ENCODE assay signal across 9 cellular contexts in genomic region chr1:44485229-44485932, GRCh38.
DNase-seq lines count a peak whose midpoint lies in the region; ATAC-seq and TF ChIP-seq lines count a peak whose summit lies in the region.
"Had no signal": no experiment of that assay in that cellular context is flagged by ENCODE, and none has a peak within 500 bp of the region (broad histone marks: within the 10 kb centered on the region; RNA-seq: fewer than 3 reads in every experiment).

No MANE protein-coding gene starts in this region.

- TF ChIP-seq CTCF in activated CD8-positive, alpha-beta T cell treated with anti-CD3 and anti-CD28 coated beads for 36 hours (IDR thresholded peaks at IDR 0.05), result no peak
- TF ChIP-seq CTCF in heart left ventricle (IDR thresholded peaks at IDR 0.05), result no peak
- no peak for TF ChIP-seq CTCF in tibial artery (IDR thresholded peaks at IDR 0.05)

- H3K4me1 ChIP-seq in heart left ventricle (peaks cover 7 to 32% (median 21%) of the 10 kb centered on the region in 12 donors), tibial artery (peaks cover 0 to 33% (median 19%) of the 10 kb centered on the region in 4 donors)

- 38 to 42% (median 41%) methylated on average over 13 of the region's 13 CpGs for WGBS in heart left ventricle, 4 donors

- H3K9me3 ChIP-seq in heart left ventricle (no peaks in the 10 kb centered on the region), tibial artery (no peaks in the 10 kb centered on the region)

- TF ChIP-seq POLR2A in heart left ventricle (IDR thresholded peaks at IDR 0.05), result no peak

- ATAC-seq in activated CD8-positive, alpha-beta T cell treated with anti-CD3 and anti-CD28 coated beads for 36 hours, result no peak
- no peak for ATAC-seq in activated CD8-positive, alpha-beta T cell treated with anti-CD3 and anti-CD28 coated beads, Interleukin-2, amount 10 ng/mL, durations not matched to agents 7 days and 5 days
- peak; percentile 54 to 90 (median 80) for ATAC-seq in heart left ventricle

- no peaks in the 10 kb centered on the region for H3K9me3 Mint-ChIP-seq in activated CD8-positive, alpha-beta T cell treated with anti-CD3 and anti-CD28 coated beads for 36 hours
- H3K9me3 Mint-ChIP-seq in activated CD8-positive, alpha-beta T cell treated with anti-CD3 and anti-CD28 coated beads, Interleukin-2, amount 10 ng/mL, durations not matched to agents 7 days and 5 days (ENCODE audit: insufficient read depth), result no peaks in the 10 kb centered on the region

- no peaks in the 10 kb centered on the region for H3K4me1 Mint-ChIP-seq in activated CD8-positive, alpha-beta T cell treated with anti-CD3 and anti-CD28 coated beads for 36 hours (ENCODE audit: low read depth)
- no peaks in the 10 kb centered on the region for H3K4me1 Mint-ChIP-seq in activated CD8-positive, alpha-beta T cell treated with anti-CD3 and anti-CD28 coated beads, Interleukin-2, amount 10 ng/mL, durations not matched to agents 7 days and 5 days (ENCODE audit: low read depth)

- peaks cover 5% of the 10 kb centered on the region for H3K27me3 Mint-ChIP-seq in activated CD8-positive, alpha-beta T cell treated with anti-CD3 and anti-CD28 coated beads for 36 hours
- peaks cover 25% of the 10 kb centered on the region for H3K27me3 Mint-ChIP-seq in activated CD8-positive, alpha-beta T cell treated with anti-CD3 and anti-CD28 coated beads, Interleukin-2, amount 10 ng/mL, durations not matched to agents 7 days and 5 days (ENCODE audit: low read depth)

- H3K4me3 ChIP-seq in heart left ventricle (peak overlapping the region in 1 of 12 donors; percentile 10), tibial artery (peak overlapping the region; percentile 0 to 2)

- intact Hi-C loops in activated CD8-positive, alpha-beta T cell treated with anti-CD3 and anti-CD28 coated beads for 36 hours (cut with micrococcal nuclease), result no loop called here
- intact Hi-C loops in heart left ventricle (cut with DNase I), result loop anchor here in 2 of 10 donors (10.0 kb wide), 1 partner anchor 61 kb away; no protein-coding TSS in a partner anchor
- intact Hi-C loops in tibial artery (cut with DNase I; ENCODE audit: low total_unique reads), result no loop called here

- H3K27ac Mint-ChIP-seq in activated CD8-positive, alpha-beta T cell treated with anti-CD3 and anti-CD28 coated beads for 36 hours, result no peak overlapping the region
- no peak overlapping the region for H3K27ac Mint-ChIP-seq in activated CD8-positive, alpha-beta T cell treated with anti-CD3 and anti-CD28 coated beads, Interleukin-2, amount 10 ng/mL, durations not matched to agents 7 days and 5 days

- POLR2A ChIA-PET in activated CD8-positive, alpha-beta T cell treated with anti-CD3 and anti-CD28 coated beads for 36 hours (lab: Charles Lee), result no interaction called here
- POLR2A ChIA-PET in activated CD8-positive, alpha-beta T cell treated with anti-CD3 and anti-CD28 coated beads, Interleukin-2, amount 10 ng/mL, durations not matched to agents 7 days and 5 days (lab: Charles Lee), result no interaction called here

- H3K27me3 ChIP-seq in heart left ventricle (no peaks in the 10 kb centered on the region), tibial artery (peaks cover 0 to 4% of the 10 kb centered on the region in 2 donors)

- peak overlapping the region in 11 of 12 donors; percentile 22 to 79 (median 69) for H3K27ac ChIP-seq in heart left ventricle
- peak overlapping the region; percentile 61 to 77 for H3K27ac ChIP-seq in tibial artery

- no peaks in the 10 kb centered on the region for H3K36me3 Mint-ChIP-seq in activated CD8-positive, alpha-beta T cell treated with anti-CD3 and anti-CD28 coated beads for 36 hours (ENCODE audit: low read depth)
- H3K36me3 Mint-ChIP-seq in activated CD8-positive, alpha-beta T cell treated with anti-CD3 and anti-CD28 coated beads, Interleukin-2, amount 10 ng/mL, durations not matched to agents 7 days and 5 days (ENCODE audit: low read depth), result no peaks in the 10 kb centered on the region

- CTCF ChIA-PET in activated CD8-positive, alpha-beta T cell treated with anti-CD3 and anti-CD28 coated beads for 36 hours (lab: Charles Lee), result interaction anchor here (0.9 kb wide), 1 partner anchor 167 kb away, joined by 3 read pairs; no protein-coding TSS in a partner anchor
- CTCF ChIA-PET in activated CD8-positive, alpha-beta T cell treated with anti-CD3 and anti-CD28 coated beads, Interleukin-2, amount 10 ng/mL, durations not matched to agents 7 days and 5 days (lab: Charles Lee), result no interaction called here

- H3K36me3 ChIP-seq in heart left ventricle, result no peaks in the 10 kb centered on the region
- no peaks in the 10 kb centered on the region for H3K36me3 ChIP-seq in tibial artery

- peak; percentile 7 for DNase-seq in activated CD8-positive, alpha-beta T cell treated with anti-CD3 and anti-CD28 coated beads for 36 hours
- no peak for DNase-seq in activated CD8-positive, alpha-beta T cell treated with anti-CD3 and anti-CD28 coated beads, Interleukin-2, amount 10 ng/mL, durations not matched to agents 7 days and 5 days
- DNase-seq in T1000 (lab: John Stamatoyannopoulos, UW) (peak; percentile 20), heart left ventricle (peak in 1 of 5 donors; percentile 38), tibial artery (peak in 1 of 2 donors; percentile 36), NCI-H82 treated with DMSO at 0.1 percent for 48 hours (lab: John Stamatoyannopoulos, UW; ENCODE audit: unreplicated experiment) (no peak), ecto neural progenitor cell (ENCODE audit: low spot score) (no peak), NCI-H524 treated with DMSO at 0.1 percent for 48 hours (lab: John Stamatoyannopoulos, UW) (no peak)
- DNase-seq: Calu3 had no signal

- no peak overlapping the region for H3K4me3 Mint-ChIP-seq in activated CD8-positive, alpha-beta T cell treated with anti-CD3 and anti-CD28 coated beads for 36 hours
- H3K4me3 Mint-ChIP-seq in activated CD8-positive, alpha-beta T cell treated with anti-CD3 and anti-CD28 coated beads, Interleukin-2, amount 10 ng/mL, durations not matched to agents 7 days and 5 days, result no peak overlapping the region

Comparison
In these comparisons a context has a peak if more than half of its experiments do, and no peak if none do; other contexts are left out.
1. DNase-seq: peak in activated CD8-positive, alpha-beta T cell treated with anti-CD3 and anti-CD28 coated beads for 36 hours (single experiment) and T1000 (single experiment); none in activated CD8-positive, alpha-beta T cell treated with anti-CD3 and anti-CD28 coated beads, Interleukin-2, amount 10 ng/mL, durations not matched to agents 7 days and 5 days (single experiment), NCI-H82 treated with DMSO at 0.1 percent for 48 hours (single experiment), ecto neural progenitor cell (single experiment) and NCI-H524 treated with DMSO at 0.1 percent for 48 hours (single experiment).
2. ATAC-seq: peak in heart left ventricle (4 of 4); none in activated CD8-positive, alpha-beta T cell treated with anti-CD3 and anti-CD28 coated beads for 36 hours (single experiment) and activated CD8-positive, alpha-beta T cell treated with anti-CD3 and anti-CD28 coated beads, Interleukin-2, amount 10 ng/mL, durations not matched to agents 7 days and 5 days (single experiment).